Comparison of ENCODE assay signal across 10 cellular contexts in the genomic region with DNA sequence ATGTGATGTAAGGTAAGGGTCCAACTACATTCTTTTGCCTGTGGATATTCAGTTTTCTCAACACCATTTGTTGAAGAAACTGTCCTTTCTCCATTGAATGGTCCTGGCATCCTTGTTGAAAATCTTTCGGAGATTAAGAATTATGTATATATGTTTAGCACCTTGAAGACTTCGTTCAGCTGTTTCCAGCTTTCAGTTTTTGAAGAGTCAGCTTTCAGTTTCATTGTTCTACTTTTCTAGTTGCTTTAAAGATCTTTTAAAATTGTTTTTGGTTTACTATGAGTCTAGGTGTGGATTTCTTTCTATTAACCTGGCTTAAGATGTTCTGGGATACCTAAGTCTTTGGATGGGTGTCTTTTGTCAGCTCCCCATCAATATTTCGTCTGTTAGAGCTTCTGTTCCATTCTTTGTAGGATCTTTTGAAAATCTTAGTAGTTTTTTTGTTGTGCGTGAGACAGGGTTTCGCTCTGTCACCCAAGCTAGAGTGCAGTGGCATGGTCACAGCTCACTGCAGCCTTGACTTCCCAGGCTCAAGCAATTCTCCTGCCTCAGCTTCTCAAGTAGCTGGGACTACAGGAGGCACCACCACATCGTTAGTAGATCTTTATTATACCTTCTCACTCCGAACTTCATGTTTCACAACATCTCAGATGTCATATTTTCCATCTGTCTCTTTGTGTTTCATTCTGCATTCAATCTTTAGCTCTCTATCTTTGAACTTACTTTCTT.
DNase-seq lines count a peak whose midpoint lies in the region; ATAC-seq and TF ChIP-seq lines count a peak whose summit lies in the region.
"Had no signal": no experiment of that assay in that cellular context is flagged by ENCODE, and none has a peak within 500 bp of the region (broad histone marks: within the 10 kb centered on the region; RNA-seq: fewer than 3 reads in every experiment).

No MANE protein-coding gene starts in this region.

- no peaks in the 10 kb centered on the region for H3K27me3 ChIP-seq in neuronal stem cell (ENCODE audit: control insufficient read depth in 3 of 3, insufficient read depth in 3 of 3, low read depth in 1 of 3, low read length in 3 of 3)

- peak overlapping the region; percentile 76 to 95 (median 88) for H3K4me3 Mint-ChIP-seq in IgD-negative memory B cell

- H2BK5ac ChIP-seq in neuronal stem cell (ENCODE audit: low read length), result no peak overlapping the region

- no peak overlapping the region for H3K4me3 ChIP-seq in mucosa of descending colon
- H3K4me3 ChIP-seq in neuronal stem cell (ENCODE audit: low read length in 2 of 2), result no peak overlapping the region

- no peak overlapping the region for H2BK12ac ChIP-seq in neuronal stem cell (ENCODE audit: low read length)

- no peak overlapping the region for H2AFZ ChIP-seq in neuronal stem cell (ENCODE audit: low read length)

- peaks cover 1% of the 10 kb centered on the region for H3K36me3 Mint-ChIP-seq in IgD-negative memory B cell

- no CpG with 5 or more reads among the region's 7 CpGs for WGBS in neuronal stem cell (ENCODE audit: extremely low coverage in 2 of 2, insufficient read length in 2 of 2, insufficient replicate concordance in 1 of 2), 2 donors

- DNase-seq in mucosa of descending colon, result no peak
- no peak for DNase-seq in neuronal stem cell (ENCODE audit: low spot score)
- no peak for DNase-seq in Right ventricle myocardium superior
- DNase-seq in NCI-H1436 (lab: John Stamatoyannopoulos, UW), result no peak
- DNase-seq in GF-D8 (lab: John Stamatoyannopoulos, UW), result no peak
- DNase-seq: NCI-H69 had no signal

- intact Hi-C loops in mucosa of descending colon (cut with DNase I, micrococcal nuclease), result no loop called here
- intact Hi-C loops in Right ventricle myocardium superior (cut with DNase I), result no loop called here

- H3K4me2 ChIP-seq in neuronal stem cell (ENCODE audit: insufficient read depth, low read length, poor library complexity, severe bottlenecking), result no peak overlapping the region

- no peak overlapping the region for H3K18ac ChIP-seq in neuronal stem cell (ENCODE audit: low read length)

- H3K27ac Mint-ChIP-seq in IgD-negative memory B cell, result peak overlapping the region; percentile 84 to 98 (median 92)

- no peak overlapping the region for H3K27ac ChIP-seq in neuronal stem cell (replicated peaks; ENCODE audit: low read length)

- H3K4me1 ChIP-seq in mucosa of descending colon (ENCODE audit: low read depth), result no peaks in the 10 kb centered on the region
- no peaks in the 10 kb centered on the region for H3K4me1 ChIP-seq in neuronal stem cell (ENCODE audit: control insufficient read depth in 2 of 2, insufficient read depth in 1 of 2, low read depth in 1 of 2, low read length in 2 of 2)

- no peak overlapping the region for H3K4ac ChIP-seq in neuronal stem cell (ENCODE audit: low read length)

- no peak overlapping the region for H2BK15ac ChIP-seq in neuronal stem cell (ENCODE audit: low read length)

- no peaks in the 10 kb centered on the region for H3K79me1 ChIP-seq in neuronal stem cell (ENCODE audit: low read depth, low read length)

- no peaks in the 10 kb centered on the region for H3K27me3 Mint-ChIP-seq in IgD-negative memory B cell

- no peaks in the 10 kb centered on the region for H3K9me3 Mint-ChIP-seq in IgD-negative memory B cell

- H2BK120ac ChIP-seq in neuronal stem cell (ENCODE audit: low read depth, low read length), result no peak overlapping the region

- no peak overlapping the region for H2AK5ac ChIP-seq in neuronal stem cell (ENCODE audit: low read depth, low read length)

- H3K9me3 ChIP-seq in mucosa of descending colon, result no peaks in the 10 kb centered on the region
- H3K9me3 ChIP-seq in neuronal stem cell (replicated peaks in 1 of 2; ENCODE audit: control insufficient read depth in 2 of 2, insufficient read depth in 1 of 2, low read depth in 1 of 2, low read length in 2 of 2), result no peaks in the 10 kb centered on the region

- H3K36me3 ChIP-seq in mucosa of descending colon (ENCODE audit: low read depth) (no peaks in the 10 kb centered on the region), neuronal stem cell (replicated peaks in 1 of 2; ENCODE audit: control insufficient read depth in 2 of 2, insufficient read depth in 2 of 2, low read length in 2 of 2) (no peaks in the 10 kb centered on the region)

- H4K8ac ChIP-seq in neuronal stem cell (ENCODE audit: low read depth, low read length), result no peak overlapping the region

- ATAC-seq in GM18858 (IDR thresholded peaks at IDR 0.05; ENCODE audit: unreplicated experiment) (peak; percentile 46), GM21786 (IDR thresholded peaks at IDR 0.05; ENCODE audit: unreplicated experiment) (peak; percentile 55), mucosa of descending colon (peak; percentile 42), Right ventricle myocardium superior (ENCODE audit: poor library complexity) (no peak)
- ATAC-seq: sciatic nerve had no signal

- H3K9ac ChIP-seq in neuronal stem cell (ENCODE audit: low read depth, low read length, poor library complexity), result no peak overlapping the region

- no peak overlapping the region for H3K14ac ChIP-seq in neuronal stem cell (ENCODE audit: low read length)

- no peak overlapping the region for H4K91ac ChIP-seq in neuronal stem cell (ENCODE audit: low read depth, low read length, poor library complexity)

- no peak for TF ChIP-seq CTCF in mucosa of descending colon (IDR thresholded peaks at IDR 0.05)

- H3K23ac ChIP-seq in neuronal stem cell (ENCODE audit: low read depth, low read length, poor library complexity), result no peak overlapping the region

- peaks cover 30 to 38% (median 34%) of the 10 kb centered on the region in 3 donors for H3K4me1 Mint-ChIP-seq in IgD-negative memory B cell
